ENCODE assay signal across 4 cellular contexts in the genomic region with DNA sequence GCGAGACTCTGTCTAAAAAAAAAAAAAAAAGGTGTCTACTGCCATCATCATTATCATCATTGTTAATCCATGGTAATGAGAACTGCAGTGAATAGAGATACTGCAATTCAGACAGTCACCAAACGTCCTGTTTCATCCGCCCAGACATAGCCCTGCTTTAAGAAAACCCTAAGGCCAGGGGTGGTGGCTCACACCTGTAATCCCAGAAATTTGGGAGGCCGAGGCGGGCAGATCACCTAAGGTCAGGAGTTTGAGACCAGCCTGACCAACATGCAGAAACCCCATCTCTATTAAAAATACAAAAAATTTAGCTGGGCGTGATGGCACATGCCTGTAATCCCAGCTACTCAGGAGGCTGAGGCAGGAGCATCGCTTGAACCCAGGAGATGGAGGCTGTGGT. TPM values are rescaled to one million over a fixed set of nuclear protein-coding genes. Genes with fewer than 3 reads are reported as not detected.
"Had no signal": no experiment of that assay in that cellular context is flagged by ENCODE, and none has a peak within 500 bp of the region (broad histone marks: within the 10 kb centered on the region; RNA-seq: fewer than 3 reads in every experiment).

No MANE protein-coding gene starts in this region.

RNA-seq across cellular contexts. Expression of gene TEKT5, which starts 15.3 kb away (rescaled TPM):
- total RNA-seq: temporal lobe, thoracic aorta, tibial nerve, vagina had no signal
